In genomic region chr6:43219119-43219518, GRCh38 we compare ENCODE assay signal across 1 cellular context.
TF ChIP-seq lines count a peak whose summit lies in the region.

No MANE protein-coding gene starts in this region.

TF ChIP-seq in HepG2, 621 proteins besides CTCF, POLR2A, EP300 and RAD21:
- TF ChIP-seq ZNF75D (CRISPR knock-in tag; IDR thresholded peaks at IDR 0.05; ENCODE audit: borderline replicate concordance) (no peak), ZFP36 (IDR thresholded peaks at IDR 0.05; ENCODE audit: borderline replicate concordance, low read depth, low read length, partially characterized antibody) (no peak), MEIS2 (CRISPR knock-in tag; IDR thresholded peaks at IDR 0.05) (no peak), NFAT5 (CRISPR knock-in tag; IDR thresholded peaks at IDR 0.05) (no peak), ZNF510 (CRISPR knock-in tag; IDR thresholded peaks at IDR 0.05; ENCODE audit: low read depth) (no peak), ARNT (IDR thresholded peaks at IDR 0.05) (no peak), HOXA7 (CRISPR knock-in tag; IDR thresholded peaks at IDR 0.05) (no peak), ARNT2 (CRISPR knock-in tag; IDR thresholded peaks at IDR 0.05; ENCODE audit: low read depth) (no peak), IRX3 (CRISPR knock-in tag; IDR thresholded peaks at IDR 0.05; ENCODE audit: borderline replicate concordance, low read depth) (no peak), MXD3 (CRISPR knock-in tag; IDR thresholded peaks at IDR 0.05) (no peak), YEATS4 (CRISPR knock-in tag; IDR thresholded peaks at IDR 0.05; ENCODE audit: borderline replicate concordance) (no peak)
TF ChIP-seq in HepG2: peak in this region for 0.
